In the genomic region with DNA sequence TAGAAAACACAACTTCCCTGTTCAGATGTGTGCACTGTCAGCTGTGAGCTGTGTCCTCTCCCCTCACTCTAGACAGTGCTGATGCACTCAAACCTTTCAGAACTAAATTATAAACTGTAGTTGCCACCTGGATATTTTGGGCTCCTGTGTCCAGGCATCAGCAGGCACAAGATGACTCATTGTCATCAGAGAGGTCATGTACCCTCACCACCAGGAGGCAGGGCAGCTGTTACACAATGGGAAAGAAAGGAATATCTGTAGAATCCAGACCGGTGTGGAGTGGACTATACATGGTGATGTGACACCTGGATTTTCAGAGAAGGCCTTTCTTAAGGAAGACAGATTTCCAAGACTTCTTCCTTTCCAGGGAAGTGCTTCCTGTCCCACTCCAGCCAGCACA, we compare ENCODE assay signal across 3 cellular contexts.
TF ChIP-seq lines count a peak whose summit lies in the region.

No MANE protein-coding gene starts in this region.

TF ChIP-seq in IMR-90, 13 proteins besides CTCF, POLR2A, EP300 and RAD21:
- no peak for TF ChIP-seq RCOR1 (IDR thresholded peaks at IDR 0.05; ENCODE audit: insufficient replicate concordance, low read length)
- no peak for TF ChIP-seq CHD1 (IDR thresholded peaks at IDR 0.05; ENCODE audit: low read depth, low read length)
- no peak for TF ChIP-seq SMC3 (IDR thresholded peaks at IDR 0.05; ENCODE audit: low read depth, low read length)
- TF ChIP-seq FOS (IDR thresholded peaks at IDR 0.05; ENCODE audit: low read depth, low read length), result no peak
- TF ChIP-seq NFE2L2 (IDR thresholded peaks at IDR 0.05; ENCODE audit: low read depth, low read length), result no peak
- TF ChIP-seq MXI1 (IDR thresholded peaks at IDR 0.05; ENCODE audit: borderline replicate concordance, low read depth, low read length), result no peak
- TF ChIP-seq, protein P1, sequence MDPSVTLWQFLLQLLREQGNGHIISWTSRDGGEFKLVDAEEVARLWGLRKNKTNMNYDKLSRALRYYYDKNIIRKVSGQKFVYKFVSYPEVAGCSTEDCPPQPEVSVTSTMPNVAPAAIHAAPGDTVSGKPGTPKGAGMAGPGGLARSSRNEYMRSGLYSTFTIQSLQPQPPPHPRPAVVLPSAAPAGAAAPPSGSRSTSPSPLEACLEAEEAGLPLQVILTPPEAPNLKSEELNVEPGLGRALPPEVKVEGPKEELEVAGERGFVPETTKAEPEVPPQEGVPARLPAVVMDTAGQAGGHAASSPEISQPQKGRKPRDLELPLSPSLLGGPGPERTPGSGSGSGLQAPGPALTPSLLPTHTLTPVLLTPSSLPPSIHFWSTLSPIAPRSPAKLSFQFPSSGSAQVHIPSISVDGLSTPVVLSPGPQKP (IDR thresholded peaks at IDR 0.05; ENCODE audit: borderline replicate concordance, low read depth, low read length), result no peak

TF ChIP-seq in GM12878, 131 proteins besides CTCF, POLR2A, EP300 and RAD21:
- TF ChIP-seq CREM (IDR thresholded peaks at IDR 0.05; ENCODE audit: low read depth) (no peak), FOXM1 (IDR thresholded peaks at IDR 0.05; ENCODE audit: low read depth, low read length) (no peak), JUNB (IDR thresholded peaks at IDR 0.05) (no peak), KLF5 (IDR thresholded peaks at IDR 0.05; ENCODE audit: partially characterized antibody) (no peak), MTA3 (IDR thresholded peaks at IDR 0.05; ENCODE audit: borderline replicate concordance, low read length) (no peak), PAX8 (IDR thresholded peaks at IDR 0.05) (no peak)
- TF ChIP-seq, protein P2, sequence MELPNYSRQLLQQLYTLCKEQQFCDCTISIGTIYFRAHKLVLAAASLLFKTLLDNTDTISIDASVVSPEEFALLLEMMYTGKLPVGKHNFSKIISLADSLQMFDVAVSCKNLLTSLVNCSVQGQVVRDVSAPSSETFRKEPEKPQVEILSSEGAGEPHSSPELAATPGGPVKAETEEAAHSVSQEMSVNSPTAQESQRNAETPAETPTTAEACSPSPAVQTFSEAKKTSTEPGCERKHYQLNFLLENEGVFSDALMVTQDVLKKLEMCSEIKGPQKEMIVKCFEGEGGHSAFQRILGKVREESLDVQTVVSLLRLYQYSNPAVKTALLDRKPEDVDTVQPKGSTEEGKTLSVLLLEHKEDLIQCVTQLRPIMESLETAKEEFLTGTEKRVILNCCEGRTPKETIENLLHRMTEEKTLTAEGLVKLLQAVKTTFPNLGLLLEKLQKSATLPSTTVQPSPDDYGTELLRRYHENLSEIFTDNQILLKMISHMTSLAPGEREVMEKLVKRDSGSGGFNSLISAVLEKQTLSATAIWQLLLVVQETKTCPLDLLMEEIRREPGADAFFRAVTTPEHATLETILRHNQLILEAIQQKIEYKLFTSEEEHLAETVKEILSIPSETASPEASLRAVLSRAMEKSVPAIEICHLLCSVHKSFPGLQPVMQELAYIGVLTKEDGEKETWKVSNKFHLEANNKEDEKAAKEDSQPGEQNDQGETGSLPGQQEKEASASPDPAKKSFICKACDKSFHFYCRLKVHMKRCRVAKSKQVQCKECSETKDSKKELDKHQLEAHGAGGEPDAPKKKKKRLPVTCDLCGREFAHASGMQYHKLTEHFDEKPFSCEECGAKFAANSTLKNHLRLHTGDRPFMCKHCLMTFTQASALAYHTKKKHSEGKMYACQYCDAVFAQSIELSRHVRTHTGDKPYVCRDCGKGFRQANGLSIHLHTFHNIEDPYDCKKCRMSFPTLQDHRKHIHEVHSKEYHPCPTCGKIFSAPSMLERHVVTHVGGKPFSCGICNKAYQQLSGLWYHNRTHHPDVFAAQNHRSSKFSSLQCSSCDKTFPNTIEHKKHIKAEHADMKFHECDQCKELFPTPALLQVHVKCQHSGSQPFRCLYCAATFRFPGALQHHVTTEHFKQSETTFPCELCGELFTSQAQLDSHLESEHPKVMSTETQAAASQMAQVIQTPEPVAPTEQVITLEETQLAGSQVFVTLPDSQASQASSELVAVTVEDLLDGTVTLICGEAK (IDR thresholded peaks at IDR 0.05; ENCODE audit: borderline replicate concordance), result no peak
TF ChIP-seq in GM12878: peak in this region for 0.

TF ChIP-seq in liver, 16 proteins besides CTCF, POLR2A, EP300 and RAD21:
- TF ChIP-seq JUND (IDR thresholded peaks at IDR 0.05), result peak; percentile 65 to 86
- TF ChIP-seq ATF3 (IDR thresholded peaks at IDR 0.05), result peak; percentile 30
- no peak for TF ChIP-seq FOXA1 (IDR thresholded peaks at IDR 0.05)
- TF ChIP-seq NR2F2 (IDR thresholded peaks at IDR 0.05), result no peak
